ENCODE assay signal across 25 cellular contexts in genomic region chr17:64139542-64139941, GRCh38.
"Had no signal": no experiment of that assay in that cellular context is flagged by ENCODE, and none has a peak within 500 bp of the region (broad histone marks: within the 10 kb centered on the region; RNA-seq: fewer than 3 reads in every experiment).

No MANE protein-coding gene starts in this region.

- H3K27me3 ChIP-seq: colonic mucosa, esophagus squamous epithelium, gastrocnemius medialis, heart right ventricle, left lung had no signal

- ATAC-seq: effector memory CD8-positive, alpha-beta T cell; esophagus mucosa; gastrocnemius medialis; heart right ventricle; left lung; left ventricle myocardium superior; lower lobe of right lung; mucosa of descending colon had no signal

- H3K36me3 ChIP-seq: colonic mucosa, esophagus squamous epithelium, gastrocnemius medialis, heart right ventricle, left lung, lower lobe of right lung had no signal

- DNase-seq: cortex of kidney; effector CD8-positive, alpha-beta T cell; effector memory CD8-positive, alpha-beta T cell; erythroblast; esophagus squamous epithelium; foreskin fibroblast; foreskin melanocyte; gastrocnemius medialis; glutamatergic neuron; head of caudate nucleus; heart right ventricle; hippocampal formation; left cardiac atrium; left lung; left ventricle myocardium superior; lower lobe of right lung; mesenchymal stem cell; mucosa of descending colon; naive B cell had no signal

- H3K27ac ChIP-seq: colonic mucosa, epithelial cell of prostate, esophagus squamous epithelium, gastrocnemius medialis, heart right ventricle, left lung, lower lobe of right lung had no signal

- H3K4me1 ChIP-seq: colonic mucosa, gastrocnemius medialis, lower lobe of right lung had no signal

- H3K4me3 ChIP-seq: colonic mucosa, esophagus squamous epithelium, gastrocnemius medialis, heart right ventricle, left lung, lower lobe of right lung, mucosa of descending colon had no signal

- H3K9me3 ChIP-seq: colonic mucosa, esophagus squamous epithelium, gastrocnemius medialis, heart right ventricle, left lung, lower lobe of right lung, mucosa of descending colon had no signal

- FAIRE-seq: endometrium, islet of Langerhans, keratinocyte had no signal
